1 cellular context compared by ENCODE assay signal in the genomic region with DNA sequence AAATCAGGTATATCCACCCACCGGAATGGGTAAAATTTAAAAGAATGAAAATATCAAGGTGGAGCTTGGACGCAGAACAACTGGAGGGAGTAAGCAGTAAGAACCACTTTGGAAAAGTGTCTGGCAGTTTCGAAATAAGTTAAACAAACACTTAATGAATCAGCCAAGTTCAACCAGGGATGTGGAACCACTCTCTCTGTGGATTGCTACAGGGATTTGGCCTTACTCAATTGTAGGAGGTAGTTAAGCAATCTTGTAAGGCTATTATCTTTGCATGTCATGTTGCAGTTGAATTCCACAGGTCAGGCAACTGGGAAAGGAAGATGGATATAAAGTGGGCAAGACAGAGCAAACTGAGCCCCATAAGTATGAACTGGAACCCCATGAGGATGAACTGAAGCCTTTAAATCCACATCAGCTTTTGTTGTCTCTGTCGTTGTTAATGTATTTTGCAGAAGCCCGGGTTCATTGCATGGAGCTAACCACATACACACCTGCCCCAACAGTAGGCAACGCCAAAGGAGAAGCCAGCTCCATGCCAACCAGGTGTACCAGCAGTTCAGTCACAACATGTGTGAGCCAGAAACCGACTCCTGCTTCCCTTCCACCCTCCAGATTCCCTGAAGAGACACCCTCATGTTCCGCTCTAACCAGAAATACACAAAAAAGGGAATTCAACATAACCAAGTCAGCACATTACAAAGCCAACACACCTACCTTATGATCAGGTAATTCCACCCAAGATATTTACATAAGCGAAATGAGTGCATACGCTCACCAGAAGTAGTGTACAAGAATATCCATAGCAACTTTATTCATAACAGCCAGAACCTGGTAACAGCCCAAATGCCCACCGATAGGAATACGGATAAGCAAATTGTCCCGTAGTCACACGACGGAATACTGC.
TF ChIP-seq lines count a peak whose summit lies in the region.

No MANE protein-coding gene starts in this region.

TF ChIP-seq in liver, 16 proteins besides CTCF, POLR2A, EP300 and RAD21 (continued from another document):
- TF ChIP-seq, protein P1, sequence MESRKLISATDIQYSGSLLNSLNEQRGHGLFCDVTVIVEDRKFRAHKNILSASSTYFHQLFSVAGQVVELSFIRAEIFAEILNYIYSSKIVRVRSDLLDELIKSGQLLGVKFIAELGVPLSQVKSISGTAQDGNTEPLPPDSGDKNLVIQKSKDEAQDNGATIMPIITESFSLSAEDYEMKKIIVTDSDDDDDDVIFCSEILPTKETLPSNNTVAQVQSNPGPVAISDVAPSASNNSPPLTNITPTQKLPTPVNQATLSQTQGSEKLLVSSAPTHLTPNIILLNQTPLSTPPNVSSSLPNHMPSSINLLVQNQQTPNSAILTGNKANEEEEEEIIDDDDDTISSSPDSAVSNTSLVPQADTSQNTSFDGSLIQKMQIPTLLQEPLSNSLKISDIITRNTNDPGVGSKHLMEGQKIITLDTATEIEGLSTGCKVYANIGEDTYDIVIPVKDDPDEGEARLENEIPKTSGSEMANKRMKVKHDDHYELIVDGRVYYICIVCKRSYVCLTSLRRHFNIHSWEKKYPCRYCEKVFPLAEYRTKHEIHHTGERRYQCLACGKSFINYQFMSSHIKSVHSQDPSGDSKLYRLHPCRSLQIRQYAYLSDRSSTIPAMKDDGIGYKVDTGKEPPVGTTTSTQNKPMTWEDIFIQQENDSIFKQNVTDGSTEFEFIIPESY (IDR thresholded peaks at IDR 0.05) = peak; percentile 83
- TF ChIP-seq RXRA (IDR thresholded peaks at IDR 0.05) (peak; percentile 95 to 96), HNF4A (conservative IDR thresholded peaks at IDR 0.05) (peak; percentile 88 to 91), YY1 (IDR thresholded peaks at IDR 0.05) (peak; percentile 76), EGR1 (IDR thresholded peaks at IDR 0.05; ENCODE audit: low read depth in 2 of 2) (peak in 1 of 2 donors; percentile 81), GABPA (IDR thresholded peaks at IDR 0.05 in 1 of 2, conservative IDR thresholded peaks at IDR 0.05 in 1 of 2) (peak in 1 of 2 donors; percentile 61), TAF1 (conservative IDR thresholded peaks at IDR 0.05) (no peak), HNF4G (IDR thresholded peaks at IDR 0.05) (peak; percentile 63), FOXA2 (IDR thresholded peaks at IDR 0.05) (peak; percentile 70), SP1 (IDR thresholded peaks at IDR 0.05) (peak; percentile 90)
- TF ChIP-seq, protein P2, sequence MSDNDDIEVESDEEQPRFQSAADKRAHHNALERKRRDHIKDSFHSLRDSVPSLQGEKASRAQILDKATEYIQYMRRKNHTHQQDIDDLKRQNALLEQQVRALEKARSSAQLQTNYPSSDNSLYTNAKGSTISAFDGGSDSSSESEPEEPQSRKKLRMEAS (IDR thresholded peaks at IDR 0.05) = peak; percentile 69
- TF ChIP-seq, protein P3, sequence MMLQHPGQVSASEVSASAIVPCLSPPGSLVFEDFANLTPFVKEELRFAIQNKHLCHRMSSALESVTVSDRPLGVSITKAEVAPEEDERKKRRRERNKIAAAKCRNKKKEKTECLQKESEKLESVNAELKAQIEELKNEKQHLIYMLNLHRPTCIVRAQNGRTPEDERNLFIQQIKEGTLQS (IDR thresholded peaks at IDR 0.05) = peak; percentile 69
